In genomic region chr19:44024900-44025216, GRCh38 we compare ENCODE assay signal across 1 cellular context.
TF ChIP-seq lines count a peak whose summit lies in the region.

No MANE protein-coding gene starts in this region.

TF ChIP-seq in IMR-90, 13 proteins besides CTCF, POLR2A, EP300 and RAD21:
- TF ChIP-seq CHD1 (IDR thresholded peaks at IDR 0.05; ENCODE audit: low read depth, low read length): no peak
- TF ChIP-seq MAZ (IDR thresholded peaks at IDR 0.05; ENCODE audit: borderline replicate concordance, low read depth, low read length): no peak
- TF ChIP-seq RCOR1 (IDR thresholded peaks at IDR 0.05; ENCODE audit: insufficient replicate concordance, low read length): no peak
- no peak for TF ChIP-seq NFE2L2 (IDR thresholded peaks at IDR 0.05; ENCODE audit: low read depth, low read length)
- no peak for TF ChIP-seq RFX5 (IDR thresholded peaks at IDR 0.05; ENCODE audit: low read depth, low read length)
TF ChIP-seq in IMR-90: peak in this region for 0.
